Comparison of ENCODE assay signal across 9 cellular contexts in the genomic region with DNA sequence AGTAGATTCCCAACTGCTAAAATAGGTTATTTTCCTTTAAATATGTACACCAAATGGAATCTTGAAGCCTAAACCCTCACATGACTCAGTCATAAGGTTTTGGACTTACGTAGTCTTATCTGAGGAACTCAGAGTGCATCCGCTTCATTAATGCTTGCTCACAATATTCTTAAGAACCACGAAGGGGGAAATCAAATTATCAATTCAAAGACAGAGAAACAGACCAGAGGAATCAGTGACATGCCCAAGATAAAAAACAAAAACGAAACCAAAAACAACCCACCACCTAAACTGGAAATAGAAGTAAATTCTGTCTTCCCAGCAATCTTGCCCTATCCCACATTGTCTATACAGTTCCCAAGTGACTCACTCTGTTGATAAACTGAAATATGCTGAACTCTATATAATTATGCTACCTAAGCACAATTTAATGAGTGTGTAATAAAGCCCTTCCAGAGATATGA.
A peak's percentile ranks its signal among the peaks of the same experiment; 100 is the strongest.
DNase-seq lines count a peak whose midpoint lies in the region; ATAC-seq and TF ChIP-seq lines count a peak whose summit lies in the region.
"Had no signal": no experiment of that assay in that cellular context is flagged by ENCODE, and none has a peak within 500 bp of the region (broad histone marks: within the 10 kb centered on the region; RNA-seq: fewer than 3 reads in every experiment).

No MANE protein-coding gene starts in this region.

- H3K4me1 Mint-ChIP-seq in natural killer cell treated with Interleukin-12 subunit alpha and Interleukin-12 subunit beta and Interleukin-15 and Interleukin-18, amount 100 ng/mL, for 72 hours (ENCODE audit: low read depth in 2 of 2) = peaks cover 8 to 12% of the 10 kb centered on the region in 2 donors
- H3K4me1 Mint-ChIP-seq in natural killer cell = peaks cover 0 to 4% of the 10 kb centered on the region in 2 donors

- peak overlapping the region; percentile 93 for H3K27ac ChIP-seq in brain microvascular endothelial cell
- H3K27ac ChIP-seq in aorta (ENCODE audit: low read depth in 1 of 2, low read length in 2 of 2) = no peak overlapping the region
- H3K27ac ChIP-seq: C4-2B had no signal

- H3K9me3 ChIP-seq in aorta (ENCODE audit: control insufficient read depth, low read length) = no peaks in the 10 kb centered on the region

- intact Hi-C loops in natural killer cell (cut with micrococcal nuclease) = no loop called here
- intact Hi-C loops in aorta (cut with DNase I) = no loop called here

- H3K4me1 ChIP-seq in aorta (ENCODE audit: control insufficient read depth in 1 of 2, insufficient read depth in 2 of 2, low read length in 2 of 2) = peaks cover 0 to 1% of the 10 kb centered on the region in 2 donors

- DNase-seq in natural killer cell treated with Interleukin-12 subunit alpha and Interleukin-12 subunit beta and Interleukin-15 and Interleukin-18, amount 100 ng/mL, for 72 hours (ENCODE audit: low spot score) = no peak
- no peak for DNase-seq in natural killer cell
- DNase-seq in brain microvascular endothelial cell = peak; percentile 84
- DNase-seq in iris pigment epithelial cell (ENCODE audit: low read depth) = peak; percentile 93
- no peak for DNase-seq in aorta
- no peak for DNase-seq in NAMALWA (ENCODE audit: low spot score)
- DNase-seq in KG1 (lab: John Stamatoyannopoulos, UW) = no peak

- in situ Hi-C loops in brain microvascular endothelial cell (cut with HindIII; ENCODE audit: low pct_ligation_motif_present, low sequenced_read_pairs) = no loop called here

- H3K27me3 Mint-ChIP-seq in natural killer cell treated with Interleukin-12 subunit alpha and Interleukin-12 subunit beta and Interleukin-15 and Interleukin-18, amount 100 ng/mL, for 72 hours = no peaks in the 10 kb centered on the region
- no peaks in the 10 kb centered on the region for H3K27me3 Mint-ChIP-seq in natural killer cell (ENCODE audit: low read depth in 2 of 2)

- H3K36me3 ChIP-seq in brain microvascular endothelial cell (replicated peaks) (no peaks in the 10 kb centered on the region), aorta (ENCODE audit: control insufficient read depth in 1 of 2, insufficient read depth in 2 of 2, low read length in 1 of 2) (no peaks in the 10 kb centered on the region)

- ATAC-seq in natural killer cell treated with Interleukin-12 subunit alpha and Interleukin-12 subunit beta and Interleukin-15 and Interleukin-18, amount 100 ng/mL, for 72 hours = peak in 1 of 2 donors; percentile 46
- ATAC-seq in natural killer cell (no peak), aorta (ENCODE audit: low FRiP score) (peak; percentile 57), HG03159 (IDR thresholded peaks at IDR 0.05; ENCODE audit: unreplicated experiment) (no peak)

- H3K27ac Mint-ChIP-seq in natural killer cell treated with Interleukin-12 subunit alpha and Interleukin-12 subunit beta and Interleukin-15 and Interleukin-18, amount 100 ng/mL, for 72 hours = peak overlapping the region; percentile 26 to 62
- no peak overlapping the region for H3K27ac Mint-ChIP-seq in natural killer cell

- WGBS in aorta, 2 donors = 35 to 42% methylated on average over 4 of the region's 4 CpGs

- peaks cover 15% of the 10 kb centered on the region for H3K36me3 Mint-ChIP-seq in natural killer cell treated with Interleukin-12 subunit alpha and Interleukin-12 subunit beta and Interleukin-15 and Interleukin-18, amount 100 ng/mL, for 72 hours
- H3K36me3 Mint-ChIP-seq in natural killer cell = peaks cover 15% of the 10 kb centered on the region

- H3K9me3 Mint-ChIP-seq in natural killer cell treated with Interleukin-12 subunit alpha and Interleukin-12 subunit beta and Interleukin-15 and Interleukin-18, amount 100 ng/mL, for 72 hours = peaks cover 12% of the 10 kb centered on the region
- peaks cover 3 to 6% of the 10 kb centered on the region in 2 donors for H3K9me3 Mint-ChIP-seq in natural killer cell

- H3K4me3 Mint-ChIP-seq in natural killer cell treated with Interleukin-12 subunit alpha and Interleukin-12 subunit beta and Interleukin-15 and Interleukin-18, amount 100 ng/mL, for 72 hours = peak overlapping the region; percentile 76
- H3K4me3 Mint-ChIP-seq in natural killer cell = no peak overlapping the region

- TF ChIP-seq CTCF in natural killer cell (IDR thresholded peaks at IDR 0.05) (no peak), brain microvascular endothelial cell (IDR thresholded peaks at IDR 0.05; ENCODE audit: low read depth, low read length, missing control alignments) (no peak)

- H3K27me3 ChIP-seq in brain microvascular endothelial cell (replicated peaks) (no peaks in the 10 kb centered on the region), aorta (ENCODE audit: control insufficient read depth in 1 of 2, insufficient read depth in 2 of 2, low read length in 1 of 2) (no peaks in the 10 kb centered on the region)

- peak overlapping the region; percentile 30 for H3K4me3 ChIP-seq in brain microvascular endothelial cell (ENCODE audit: low read depth, low read length)
- peak overlapping the region; percentile 43 to 72 for H3K4me3 ChIP-seq in aorta (ENCODE audit: low read length in 2 of 2)

Comparison
In these comparisons a context has a peak if more than half of its experiments do, and no peak if none do; other contexts are left out.
1. H3K27ac Mint-ChIP-seq: peak in natural killer cell treated with Interleukin-12 subunit alpha and Interleukin-12 subunit beta and Interleukin-15 and Interleukin-18, amount 100 ng/mL, for 72 hours (2 of 2); none in natural killer cell (0 of 2).
2. DNase-seq: peak in brain microvascular endothelial cell (single experiment) and iris pigment epithelial cell (single experiment); none in natural killer cell treated with Interleukin-12 subunit alpha and Interleukin-12 subunit beta and Interleukin-15 and Interleukin-18, amount 100 ng/mL, for 72 hours (single experiment), natural killer cell (single experiment), aorta (0 of 2), NAMALWA (single experiment) and KG1 (single experiment).